Comparison of ENCODE assay signal across 8 cellular contexts in the genomic region with DNA sequence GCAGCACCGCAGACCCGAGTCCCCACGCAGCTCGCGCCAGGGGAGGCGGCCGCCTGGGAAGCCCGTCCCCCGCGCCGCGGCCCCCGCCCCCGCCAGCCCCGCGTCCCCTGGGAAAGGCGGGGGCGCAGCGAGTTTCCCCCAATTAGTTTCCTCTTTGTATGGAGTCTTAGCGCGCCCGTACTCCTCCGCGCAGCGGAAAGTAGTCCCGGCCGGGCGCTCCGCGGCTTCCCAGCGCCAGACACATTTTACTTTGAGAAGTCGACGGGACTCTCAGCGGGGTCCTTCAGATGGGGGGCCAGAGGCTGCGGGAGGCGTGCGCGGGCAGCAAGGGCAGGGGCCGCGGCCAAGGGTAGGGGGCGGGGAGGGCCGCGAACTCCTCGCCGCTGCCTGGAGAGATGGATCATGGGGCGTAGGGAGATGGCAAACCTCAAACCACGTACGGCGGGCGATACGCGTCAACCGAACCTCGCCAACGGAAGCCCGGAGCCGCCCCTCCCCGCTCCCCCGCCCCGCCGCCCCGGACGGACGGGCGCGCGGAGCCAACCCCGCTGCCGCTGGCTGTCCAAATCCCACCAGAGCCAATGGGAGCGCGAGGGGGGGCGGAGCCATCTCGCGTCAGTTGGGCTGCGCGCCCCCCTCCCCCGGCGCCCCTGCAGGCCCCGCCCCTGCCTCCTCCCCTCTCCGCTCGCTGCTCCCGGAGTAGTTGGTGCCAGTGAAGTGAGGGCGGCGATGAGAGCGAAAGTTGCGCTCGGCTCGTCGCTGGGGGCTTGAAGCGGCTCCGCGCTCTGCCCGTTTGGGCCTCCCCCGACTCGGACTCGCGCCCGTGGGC. TPM values are rescaled to one million over a fixed set of nuclear protein-coding genes. Genes with fewer than 3 reads are reported as not detected.
DNase-seq lines count a peak whose midpoint lies in the region; ATAC-seq and TF ChIP-seq lines count a peak whose summit lies in the region.

A gene (plus strand): TSS at position 706 of the 829 bp plus-strand sequence. CDS start 238 bp downstream, outside the sequence.

- peak within 1 kb of the TSS; percentile 97 for H3K27ac Mint-ChIP-seq in activated CD4-positive, alpha-beta T cell treated with anti-CD3 and anti-CD28 coated beads, Interleukin-2, amount 10 ng/mL, durations not matched to agents 7 days and 5 days

- H3K4me3 ChIP-seq in coronary artery: peak within 1 kb of the TSS; percentile 89

- CTCF ChIA-PET in activated CD4-positive, alpha-beta T cell treated with anti-CD3 and anti-CD28 coated beads, Interleukin-2, amount 10 ng/mL, durations not matched to agents 7 days and 5 days (lab: Charles Lee): no interaction called here

- intact Hi-C loops in left colon (cut with DNase I, micrococcal nuclease): loop anchor here in 1 of 2 donors (5.0 kb wide), 1 partner anchor 65 kb away; no protein-coding TSS in a partner anchor

- H3K36me3 Mint-ChIP-seq in activated CD4-positive, alpha-beta T cell treated with anti-CD3 and anti-CD28 coated beads, Interleukin-2, amount 10 ng/mL, durations not matched to agents 7 days and 5 days (ENCODE audit: low read depth): peaks cover 5% of the 10 kb centered on the region

- H3K27ac ChIP-seq in coronary artery: peak within 1 kb of the TSS; percentile 92 to 98

- peaks cover 25% of the 10 kb centered on the region for H3K4me1 Mint-ChIP-seq in activated CD4-positive, alpha-beta T cell treated with anti-CD3 and anti-CD28 coated beads, Interleukin-2, amount 10 ng/mL, durations not matched to agents 7 days and 5 days

- ATAC-seq in GM19372 (IDR thresholded peaks at IDR 0.05; ENCODE audit: low read depth, unreplicated experiment) (peak; percentile 72), HG03521 (IDR thresholded peaks at IDR 0.05; ENCODE audit: unreplicated experiment) (peak; percentile 69), left colon (peak; percentile 87)

- H3K27me3 Mint-ChIP-seq in activated CD4-positive, alpha-beta T cell treated with anti-CD3 and anti-CD28 coated beads, Interleukin-2, amount 10 ng/mL, durations not matched to agents 7 days and 5 days: peaks cover 2% of the 10 kb centered on the region

- no peak for TF ChIP-seq CTCF in coronary artery (IDR thresholded peaks at IDR 0.05)

- POLR2A ChIA-PET in activated CD4-positive, alpha-beta T cell treated with anti-CD3 and anti-CD28 coated beads, Interleukin-2, amount 10 ng/mL, durations not matched to agents 7 days and 5 days (lab: Charles Lee): no interaction called here

- DNase-seq in C1 segment of cervical spinal cord (lab: John Stamatoyannopoulos, UW) (peak; percentile 73 to 99 (median 96)), NCI-H69 (lab: John Stamatoyannopoulos, UW) (peak; percentile 99), coronary artery (ENCODE audit: low spot score) (peak; percentile 98), left colon (peak; percentile 97 to 99)
- DNase-seq in activated CD4-positive, alpha-beta T cell treated with anti-CD3 and anti-CD28 coated beads, Interleukin-2, amount 10 ng/mL, durations not matched to agents 7 days and 5 days: peak; percentile 98
- DNase-seq in stimulated activated CD4-positive, alpha-beta T cell treated with anti-CD3 and anti-CD28 coated beads, Interleukin-1b, Interleukin-23, amount 100 ng/mL, for 4 hours (ENCODE audit: low read depth in 2 of 2): peak; percentile 97 to 98

- peak within 1 kb of the TSS; percentile 92 for H3K4me3 Mint-ChIP-seq in activated CD4-positive, alpha-beta T cell treated with anti-CD3 and anti-CD28 coated beads, Interleukin-2, amount 10 ng/mL, durations not matched to agents 7 days and 5 days

- H3K9me3 Mint-ChIP-seq in activated CD4-positive, alpha-beta T cell treated with anti-CD3 and anti-CD28 coated beads, Interleukin-2, amount 10 ng/mL, durations not matched to agents 7 days and 5 days: no peaks in the 10 kb centered on the region

RNA-seq across cellular contexts. Expression of the gene that starts here (rescaled TPM):
- 10 to 100 TPM; 21.7 to 23.7 TPM for total RNA-seq in activated CD4-positive, alpha-beta T cell treated with anti-CD3 and anti-CD28 coated beads, Interleukin-2, amount 10 ng/mL, durations not matched to agents 7 days and 5 days
- 10 to 100 TPM; 35.7 to 36.2 TPM for total RNA-seq in left colon

Comparison
In these comparisons a context has a peak if more than half of its experiments do, and no peak if none do; other contexts are left out.
1. Peak in every context shown above with its lines: DNase-seq, ATAC-seq, H3K4me3 ChIP-seq and H3K27ac ChIP-seq.